In the genomic region with DNA sequence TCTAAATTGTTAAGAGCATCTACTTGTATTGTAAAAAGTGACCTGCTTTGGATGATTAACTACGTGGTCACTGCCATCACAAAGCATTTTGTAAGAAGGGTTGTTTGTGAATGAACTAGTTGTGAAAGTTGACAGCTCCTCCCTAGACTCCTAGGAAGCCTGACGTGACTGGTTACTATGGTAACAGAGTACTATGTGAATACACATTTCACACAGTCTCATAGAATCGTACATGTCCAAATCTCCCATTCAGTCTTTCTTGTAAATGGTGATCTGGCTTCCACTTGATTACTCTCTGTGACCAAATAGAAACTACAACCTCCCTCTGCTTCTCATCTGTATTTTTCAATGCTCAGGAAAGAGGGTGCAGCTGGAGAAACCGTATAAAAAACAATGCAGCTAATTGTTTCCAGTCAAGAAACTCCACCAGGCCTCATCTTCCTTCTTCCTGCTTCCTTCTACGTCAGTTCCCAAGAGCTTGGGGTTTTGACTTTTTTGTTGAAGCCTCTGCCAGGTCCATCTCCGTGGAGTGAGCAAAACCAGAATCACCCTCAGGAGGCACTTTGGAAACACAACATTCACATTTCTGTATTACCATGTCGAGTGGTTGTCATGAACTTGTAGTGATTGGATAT, we compare ENCODE assay signal across 1 cellular context.
TF ChIP-seq lines count a peak whose summit lies in the region.

No MANE protein-coding gene starts in this region.

TF ChIP-seq in GM12878, 131 proteins besides CTCF, POLR2A, EP300 and RAD21:
- TF ChIP-seq, protein P1, sequence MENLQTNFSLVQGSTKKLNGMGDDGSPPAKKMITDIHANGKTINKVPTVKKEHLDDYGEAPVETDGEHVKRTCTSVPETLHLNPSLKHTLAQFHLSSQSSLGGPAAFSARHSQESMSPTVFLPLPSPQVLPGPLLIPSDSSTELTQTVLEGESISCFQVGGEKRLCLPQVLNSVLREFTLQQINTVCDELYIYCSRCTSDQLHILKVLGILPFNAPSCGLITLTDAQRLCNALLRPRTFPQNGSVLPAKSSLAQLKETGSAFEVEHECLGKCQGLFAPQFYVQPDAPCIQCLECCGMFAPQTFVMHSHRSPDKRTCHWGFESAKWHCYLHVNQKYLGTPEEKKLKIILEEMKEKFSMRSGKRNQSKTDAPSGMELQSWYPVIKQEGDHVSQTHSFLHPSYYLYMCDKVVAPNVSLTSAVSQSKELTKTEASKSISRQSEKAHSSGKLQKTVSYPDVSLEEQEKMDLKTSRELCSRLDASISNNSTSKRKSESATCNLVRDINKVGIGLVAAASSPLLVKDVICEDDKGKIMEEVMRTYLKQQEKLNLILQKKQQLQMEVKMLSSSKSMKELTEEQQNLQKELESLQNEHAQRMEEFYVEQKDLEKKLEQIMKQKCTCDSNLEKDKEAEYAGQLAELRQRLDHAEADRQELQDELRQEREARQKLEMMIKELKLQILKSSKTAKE (IDR thresholded peaks at IDR 0.05; ENCODE audit: low read depth, poor library complexity, severe bottlenecking) = no peak
- TF ChIP-seq RFX5 (IDR thresholded peaks at IDR 0.05; ENCODE audit: low read depth, low read length) (peak; percentile 78), BMI1 (IDR thresholded peaks at IDR 0.05; ENCODE audit: borderline replicate concordance) (peak; percentile 84), TCF12 (IDR thresholded peaks at IDR 0.05; ENCODE audit: low read depth, low read length) (no peak)
